14 cellular contexts compared by ENCODE assay signal in the genomic region with DNA sequence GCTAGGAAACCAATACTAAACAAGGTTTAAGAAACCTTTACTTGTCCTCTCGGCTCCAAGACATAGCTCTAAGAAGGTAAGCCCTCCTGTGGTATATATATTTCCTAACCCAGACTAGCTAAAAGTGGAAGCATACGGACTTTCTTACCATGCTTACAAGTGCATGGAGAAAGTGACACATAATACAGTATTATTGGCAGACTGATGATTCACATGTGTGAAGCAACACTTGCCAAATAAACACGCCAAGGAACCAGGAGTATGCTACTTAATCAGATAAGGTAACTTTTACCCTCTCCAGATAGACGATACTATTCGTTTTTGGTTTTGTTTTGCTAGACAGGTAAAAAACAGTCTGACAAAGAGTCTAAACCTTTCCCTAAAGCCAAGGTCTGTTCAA.
DNase-seq lines count a peak whose midpoint lies in the region; ATAC-seq and TF ChIP-seq lines count a peak whose summit lies in the region.
"Had no signal": no experiment of that assay in that cellular context is flagged by ENCODE, and none has a peak within 500 bp of the region (broad histone marks: within the 10 kb centered on the region; RNA-seq: fewer than 3 reads in every experiment).

No MANE protein-coding gene starts in this region.

- peak overlapping the region; percentile 67 for H3K4me2 ChIP-seq in PC-3 (ENCODE audit: low read length)

- ATAC-seq in activated CD4-positive, CD25-positive, alpha-beta regulatory T cell treated with anti-CD3 and anti-CD28 coated beads, Interleukin-2, amount 50 U/mL, for 24 hours, result peak; percentile 74
- peak; percentile 76 for ATAC-seq in PC-3
- peak; percentile 86 for ATAC-seq in esophagus mucosa
- ATAC-seq in psoas muscle, result peak; percentile 43 to 83 (median 70)
- no peak for ATAC-seq in GM18858 (IDR thresholded peaks at IDR 0.05; ENCODE audit: unreplicated experiment)

- TF ChIP-seq CTCF in PC-3 (conservative IDR thresholded peaks at IDR 0.05; ENCODE audit: low read depth, low read length) (no peak), psoas muscle (IDR thresholded peaks at IDR 0.05) (no peak), osteocyte (IDR thresholded peaks at IDR 0.05) (no peak)

- H3K9ac ChIP-seq in PC-3 (ENCODE audit: low read length), result no peak overlapping the region
- H3K9ac ChIP-seq: parathyroid adenoma had no signal

- 36 to 79% (median 37%) methylated on average over 5 of the region's 5 CpGs for WGBS in psoas muscle, 3 donors

- H2AFZ ChIP-seq in PC-3 (ENCODE audit: low read length), result no peak overlapping the region
- H2AFZ ChIP-seq: parathyroid adenoma had no signal

- no peaks in the 10 kb centered on the region for H3K9me2 ChIP-seq in PC-3 (replicated peaks; ENCODE audit: low read length)

- H3K9me3 Mint-ChIP-seq in osteocyte (ENCODE audit: unreplicated experiment), result no peaks in the 10 kb centered on the region
- H3K9me3 Mint-ChIP-seq: activated B cell treated with CpG ODN at 0.5 μM for 24 hours, IgD-negative memory B cell had no signal

- H3K9me3 ChIP-seq in PC-3 (ENCODE audit: low read length), result no peaks in the 10 kb centered on the region
- no peaks in the 10 kb centered on the region for H3K9me3 ChIP-seq in psoas muscle
- H3K9me3 ChIP-seq: upper lobe of left lung had no signal

- H3K27ac Mint-ChIP-seq in osteocyte (ENCODE audit: unreplicated experiment), result no peak overlapping the region
- H3K27ac Mint-ChIP-seq: activated B cell treated with CpG ODN at 0.5 μM for 24 hours, IgD-negative memory B cell had no signal

- peaks cover 46% of the 10 kb centered on the region for H3K4me1 Mint-ChIP-seq in osteocyte (ENCODE audit: unreplicated experiment)
- H3K4me1 Mint-ChIP-seq: activated B cell treated with CpG ODN at 0.5 μM for 24 hours had no signal

- peaks cover 21% of the 10 kb centered on the region for H3K4me1 ChIP-seq in PC-3 (ENCODE audit: insufficient read depth, low read length)
- H3K4me1 ChIP-seq in psoas muscle, result peaks cover 24% of the 10 kb centered on the region
- H3K4me1 ChIP-seq: parathyroid adenoma had no signal

- H4K20me1 ChIP-seq in PC-3 (ENCODE audit: low read length), result no peaks in the 10 kb centered on the region

- intact Hi-C loops in PC-3 (cut with micrococcal nuclease), result loop anchor here (1.0 to 10.0 kb wide), 5 partner anchors 194 to 747 kb away; no protein-coding TSS in a partner anchor
- intact Hi-C loops in psoas muscle (cut with DNase I), result loop anchor here (5.0 to 10.0 kb wide), 4 partner anchors 119 to 757 kb away; partner anchors contain the start of gene MLLT3 (in 1 of the 2)

- no TSS peak for BruUV-seq in PC-3 (replicated peaks; lab: Mats Ljungman, UMichigan)

- no peaks in the 10 kb centered on the region for H3F3A ChIP-seq in PC-3 (ENCODE audit: low read length, unreplicated experiment)

- POLR2A ChIA-PET in PC-3 (lab: Charles Lee; ENCODE audit: unreplicated experiment), result interaction anchor here (0.6 kb wide), 1 partner anchor 184 kb away, joined by 6 read pairs; no protein-coding TSS in a partner anchor

- no peaks in the 10 kb centered on the region for H3K27me3 Mint-ChIP-seq in osteocyte (ENCODE audit: unreplicated experiment)
- H3K27me3 Mint-ChIP-seq: IgD-negative memory B cell had no signal

- no peak for DNase-seq in activated CD4-positive, CD25-positive, alpha-beta regulatory T cell treated with anti-CD3 and anti-CD28 coated beads, Interleukin-2, amount 50 U/mL, for 72 hours
- peak; percentile 83 for DNase-seq in PC-3
- DNase-seq in psoas muscle, result no peak
- DNase-seq in osteocyte (ENCODE audit: extremely low spot score, unreplicated experiment), result no peak
- DNase-seq in DMS79 (lab: John Stamatoyannopoulos, UW), result no peak
- DNase-seq: activated B cell treated with CpG ODN at 0.5 μM for 24 hours, amniotic stem cell, kidney glomerular epithelial cell had no signal

- H3K36me3 ChIP-seq in PC-3 (ENCODE audit: low read depth, low read length) (no peaks in the 10 kb centered on the region), psoas muscle (ENCODE audit: insufficient read depth in 1 of 2, low read depth in 1 of 2) (no peaks in the 10 kb centered on the region)

- CTCF ChIA-PET in PC-3 (lab: Charles Lee), result no interaction called here

- no peaks in the 10 kb centered on the region for H3K79me2 ChIP-seq in PC-3 (ENCODE audit: low read length)
- H3K79me2 ChIP-seq: parathyroid adenoma had no signal

- H3K4me3 Mint-ChIP-seq in osteocyte (ENCODE audit: unreplicated experiment), result no peak overlapping the region
- H3K4me3 Mint-ChIP-seq: activated B cell treated with CpG ODN at 0.5 μM for 24 hours, IgD-negative memory B cell had no signal

- H3K27me3 ChIP-seq in PC-3 (ENCODE audit: low read length) (no peaks in the 10 kb centered on the region), psoas muscle (ENCODE audit: insufficient read depth in 3 of 3, low read length in 2 of 3) (no peaks in the 10 kb centered on the region)
- H3K27me3 ChIP-seq: upper lobe of left lung had no signal

- H3K36me3 Mint-ChIP-seq in osteocyte (ENCODE audit: unreplicated experiment), result peaks cover 19% of the 10 kb centered on the region
- H3K36me3 Mint-ChIP-seq: IgD-negative memory B cell had no signal

- H3K4me3 ChIP-seq in PC-3 (ENCODE audit: low read length), result peak overlapping the region; percentile 21
- no peak overlapping the region for H3K4me3 ChIP-seq in psoas muscle
- H3K4me3 ChIP-seq: upper lobe of left lung had no signal

- H3K27ac ChIP-seq in PC-3 (ENCODE audit: low read length) (peak overlapping the region; percentile 5; the same call in 1 of the 2 replicates), psoas muscle (no peak overlapping the region)
- H3K27ac ChIP-seq: parathyroid adenoma, upper lobe of left lung had no signal
